Comparison of ENCODE assay signal across 15 cellular contexts in genomic region chr1:39250460-39251240, GRCh38. TPM values are rescaled to one million over a fixed set of nuclear protein-coding genes. Genes with fewer than 3 reads are reported as not detected.
DNase-seq lines count a peak whose midpoint lies in the region; ATAC-seq and TF ChIP-seq lines count a peak whose summit lies in the region.
"Had no signal": no experiment of that assay in that cellular context is flagged by ENCODE, and none has a peak within 500 bp of the region (broad histone marks: within the 10 kb centered on the region; RNA-seq: fewer than 3 reads in every experiment).

No MANE protein-coding gene starts in this region.

- H3K9me3 Mint-ChIP-seq in MCF 10A (ENCODE audit: unreplicated experiment) = no peaks in the 10 kb centered on the region
- H3K9me3 Mint-ChIP-seq: central memory CD8-positive, alpha-beta T cell; nephron progenitor cell had no signal

- POLR2A ChIA-PET in MCF 10A (lab: Yijun Ruan, JAX) = interaction anchor here (0.5 to 1.4 kb wide), 9 partner anchors 8 to 63 kb away, joined by 3 to 8 read pairs (median 3); partner anchors contain the start of gene MACF1
- POLR2A ChIA-PET in Panc1 (lab: Charles Lee) = interaction anchor here (0.5 to 0.7 kb wide), 2 partner anchors 171 to 182 kb away, joined by 3 to 4 read pairs; no protein-coding TSS in a partner anchor

- CTCF ChIA-PET in MCF 10A (lab: Yijun Ruan, JAX) (interaction anchor here (0.6 to 1.9 kb wide), 7 partner anchors 8 to 717 kb away, joined by 3 to 10 read pairs (median 4); no protein-coding TSS in a partner anchor), Panc1 (lab: Charles Lee) (interaction anchor here (0.8 kb wide), 1 partner anchor 120 kb away, joined by 3 read pairs; no protein-coding TSS in a partner anchor)

- H3K36me3 Mint-ChIP-seq in MCF 10A (ENCODE audit: insufficient read depth, unreplicated experiment) = peaks cover 27% of the 10 kb centered on the region

- peak overlapping the region; percentile 43 for H3K27ac Mint-ChIP-seq in MCF 10A (ENCODE audit: low read depth, unreplicated experiment)
- H3K27ac Mint-ChIP-seq: nephron progenitor cell had no signal

- ATAC-seq in Panc1 (no peak), HG03442 (IDR thresholded peaks at IDR 0.05; ENCODE audit: unreplicated experiment) (no peak)

- no peak for TF ChIP-seq POLR2A in breast epithelium (IDR thresholded peaks at IDR 0.05)

- H3K4me3 ChIP-seq in breast epithelium (no peak overlapping the region), Panc1 (ENCODE audit: low read depth in 2 of 2, low read length in 2 of 2) (no peak overlapping the region), skeletal muscle satellite cell (ENCODE audit: low read length) (no peak overlapping the region)
- H3K4me3 ChIP-seq: PC-9 had no signal

- H3K4me2 ChIP-seq in skeletal muscle satellite cell (ENCODE audit: low read length) = peak overlapping the region; percentile 19
- H3K4me2 ChIP-seq: PC-9 had no signal

- DNase-seq in MCF 10A (ENCODE audit: unreplicated experiment) (peak; percentile 77), breast epithelium (ENCODE audit: low spot score in 2 of 2) (no peak), Panc1 (ENCODE audit: low read depth, low spot score) (no peak), dedifferentiated amniotic fluid mesenchymal stem cell (ENCODE audit: extremely low spot score) (peak; percentile 19), UCSD-AML1 (lab: John Stamatoyannopoulos, UW; ENCODE audit: unreplicated experiment) (no peak), NCI-H1417 treated with DMSO at 0.1 percent for 48 hours (lab: John Stamatoyannopoulos, UW) (no peak)
- DNase-seq: activated CD4-positive, CD25-positive, alpha-beta regulatory T cell treated with anti-CD3 and anti-CD28 coated beads, Interleukin-2, amount 50 U/mL, for 72 hours; DND-41; nephron progenitor cell; PC-9; stimulated activated CD4-positive, alpha-beta T cell treated with anti-CD3 and anti-CD28 coated beads, Interleukin-4, amount 100 ng/mL, for 1 hour; trophoblast cell had no signal

- peaks cover 12% of the 10 kb centered on the region for H3K4me1 Mint-ChIP-seq in MCF 10A (ENCODE audit: insufficient read depth, unreplicated experiment)

- no peak for TF ChIP-seq CTCF in MCF 10A (IDR thresholded peaks at IDR 0.05; ENCODE audit: unreplicated experiment)
- TF ChIP-seq CTCF in breast epithelium (IDR thresholded peaks at IDR 0.05) = no peak
- no peak for TF ChIP-seq CTCF in Panc1 (IDR thresholded peaks at IDR 0.05)

- TSS peak; percentile 19 for BruUV-seq in MCF 10A (replicated peaks; lab: Mats Ljungman, UMichigan)
- BruUV-seq in Panc1 (replicated peaks; lab: Mats Ljungman, UMichigan) = TSS peak; percentile 38

- H3K4me3 Mint-ChIP-seq in MCF 10A (ENCODE audit: unreplicated experiment) = no peak overlapping the region
- H3K4me3 Mint-ChIP-seq: central memory CD8-positive, alpha-beta T cell; nephron progenitor cell had no signal

- intact Hi-C loops in MCF 10A (cut with micrococcal nuclease) (loop anchor here (2.0 kb wide), 1 partner anchor 58 kb away; no protein-coding TSS in a partner anchor), breast epithelium (cut with DNase I; ENCODE audit: low total_unique reads) (no loop called here), Panc1 (cut with micrococcal nuclease; ENCODE audit: unreplicated experiment) (no loop called here)

- no peak overlapping the region for H3K9ac ChIP-seq in skeletal muscle satellite cell (ENCODE audit: low read depth, low read length)

- H3K27ac ChIP-seq in breast epithelium (no peak overlapping the region), Panc1 (ENCODE audit: low read length) (no peak overlapping the region)
- H3K27ac ChIP-seq: PC-9 had no signal

- in situ Hi-C loops in Panc1 (cut with HindIII; ENCODE audit: low pct_unique_long_range_greater_than_20kb, low sequenced_read_pairs) = no loop called here

- no peaks in the 10 kb centered on the region for H3K9me3 ChIP-seq in breast epithelium
- no peaks in the 10 kb centered on the region for H3K9me3 ChIP-seq in Panc1 (ENCODE audit: control insufficient read depth, insufficient read depth, low read depth, low read length)
- H3K9me3 ChIP-seq in skeletal muscle satellite cell (replicated peaks; ENCODE audit: low read length) = no peaks in the 10 kb centered on the region

- no peaks in the 10 kb centered on the region for H3K36me3 ChIP-seq in breast epithelium
- peaks cover 26% of the 10 kb centered on the region for H3K36me3 ChIP-seq in Panc1 (ENCODE audit: control insufficient read depth, insufficient read depth, low read length)
- peaks cover 37% of the 10 kb centered on the region for H3K36me3 ChIP-seq in skeletal muscle satellite cell (ENCODE audit: insufficient read depth, low read length)

- H3K4me1 ChIP-seq in breast epithelium (no peaks in the 10 kb centered on the region), Panc1 (ENCODE audit: control insufficient read depth, insufficient read depth, low read length) (no peaks in the 10 kb centered on the region), skeletal muscle satellite cell (ENCODE audit: control insufficient read depth, insufficient read depth, low read length) (peaks cover 16% of the 10 kb centered on the region)

- H3K27me3 ChIP-seq in breast epithelium (no peaks in the 10 kb centered on the region), Panc1 (ENCODE audit: control insufficient read depth, insufficient read depth, low read length) (no peaks in the 10 kb centered on the region), skeletal muscle satellite cell (ENCODE audit: control insufficient read depth, insufficient read depth, low read length) (no peaks in the 10 kb centered on the region)

- no peaks in the 10 kb centered on the region for H3K27me3 Mint-ChIP-seq in MCF 10A (ENCODE audit: insufficient read depth, unreplicated experiment)
- H3K27me3 Mint-ChIP-seq: central memory CD8-positive, alpha-beta T cell had no signal

RNA-seq across cellular contexts. Expression of gene MACF1, which starts 46.2 kb away (rescaled TPM):
- total RNA-seq in MCF 10A (2022) = 188 and 197 TPM in 2 replicates
- total RNA-seq in breast epithelium = 100 to 1,000 TPM; 279 to 350 (median 325) TPM
- 413 TPM for total RNA-seq in Panc1 (2021; ENCODE audit: unreplicated experiment)
- polyA plus RNA-seq in Panc1 (2012; ENCODE audit: insufficient read length) = 162 TPM
- 124 and 151 TPM in 2 replicates for total RNA-seq in skeletal muscle satellite cell (2012; rRNA removed)

Comparison
In these comparisons a context has a peak if more than half of its experiments do, and no peak if none do; other contexts are left out.
1. DNase-seq: peak in MCF 10A (single experiment) and dedifferentiated amniotic fluid mesenchymal stem cell (single experiment); none in breast epithelium (0 of 2), Panc1 (single experiment), UCSD-AML1 (single experiment) and NCI-H1417 treated with DMSO at 0.1 percent for 48 hours (single experiment).